Comparison of ENCODE assay signal across 8 cellular contexts in genomic region chr1:34985063-34985770, GRCh38. TPM values are rescaled to one million over a fixed set of nuclear protein-coding genes. Genes with fewer than 3 reads are reported as not detected.
A peak's percentile ranks its signal among the peaks of the same experiment; 100 is the strongest.
DNase-seq lines count a peak whose midpoint lies in the region; ATAC-seq lines count a peak whose summit lies in the region.

TMEM35B (minus strand) TSS chr1:34985347; CDS start chr1:34985305, 42 bp downstream.

- H3K4me1 Mint-ChIP-seq in activated CD8-positive, alpha-beta T cell treated with anti-CD3 and anti-CD28 coated beads, Interleukin-2, amount 10 ng/mL, durations not matched to agents 7 days and 5 days (ENCODE audit: low read depth), result peaks cover 31% of the 10 kb centered on the region

- CTCF ChIA-PET in activated CD8-positive, alpha-beta T cell treated with anti-CD3 and anti-CD28 coated beads, Interleukin-2, amount 10 ng/mL, durations not matched to agents 7 days and 5 days (lab: Charles Lee), result interaction anchor here (0.7 to 3.4 kb wide), 7 partner anchors 45 to 132 kb away, joined by 3 to 14 read pairs (median 3); partner anchors contain the start of gene DLGAP3

- H3K27ac Mint-ChIP-seq in activated CD8-positive, alpha-beta T cell treated with anti-CD3 and anti-CD28 coated beads, Interleukin-2, amount 10 ng/mL, durations not matched to agents 7 days and 5 days, result peak within 1 kb of the TSS; percentile 96

- H3K4me3 Mint-ChIP-seq in activated CD8-positive, alpha-beta T cell treated with anti-CD3 and anti-CD28 coated beads, Interleukin-2, amount 10 ng/mL, durations not matched to agents 7 days and 5 days, result peak within 1 kb of the TSS; percentile 98

- H3K9me3 Mint-ChIP-seq in activated CD8-positive, alpha-beta T cell treated with anti-CD3 and anti-CD28 coated beads, Interleukin-2, amount 10 ng/mL, durations not matched to agents 7 days and 5 days (ENCODE audit: insufficient read depth), result no peaks in the 10 kb centered on the region

- H3K36me3 Mint-ChIP-seq in activated CD8-positive, alpha-beta T cell treated with anti-CD3 and anti-CD28 coated beads, Interleukin-2, amount 10 ng/mL, durations not matched to agents 7 days and 5 days (ENCODE audit: low read depth), result peaks cover 30% of the 10 kb centered on the region

- POLR2A ChIA-PET in activated CD8-positive, alpha-beta T cell treated with anti-CD3 and anti-CD28 coated beads, Interleukin-2, amount 10 ng/mL, durations not matched to agents 7 days and 5 days (lab: Charles Lee), result interaction anchor here (0.5 to 3.2 kb wide), 11 partner anchors 12 to 946 kb away, joined by 3 to 23 read pairs (median 3); partner anchors contain the start of genes AGO3, SMIM12, ZMYM1 and ZMYM6

- peak; percentile 63 for ATAC-seq in HG02884 (IDR thresholded peaks at IDR 0.05; ENCODE audit: unreplicated experiment)
- peak; percentile 98 for ATAC-seq in activated CD8-positive, alpha-beta T cell treated with anti-CD3 and anti-CD28 coated beads, Interleukin-2, amount 10 ng/mL, durations not matched to agents 7 days and 5 days

- H3K27me3 Mint-ChIP-seq in activated CD8-positive, alpha-beta T cell treated with anti-CD3 and anti-CD28 coated beads, Interleukin-2, amount 10 ng/mL, durations not matched to agents 7 days and 5 days (ENCODE audit: low read depth), result no peaks in the 10 kb centered on the region

- DNase-seq in NCI-H82 (lab: John Stamatoyannopoulos, UW) (peak; percentile 70), NCI-H82 treated with DMSO at 0.1 percent for 48 hours (lab: John Stamatoyannopoulos, UW; ENCODE audit: unreplicated experiment) (no peak), NCI-H2227 treated with DMSO at 0.1 percent for 48 hours (lab: John Stamatoyannopoulos, UW) (peak; percentile 51), lung microvascular endothelial cell (ENCODE audit: low read depth in 2 of 2) (peak; percentile 69)
- DNase-seq in activated CD8-positive, alpha-beta T cell treated with anti-CD3 and anti-CD28 coated beads, Interleukin-2, amount 10 ng/mL, durations not matched to agents 7 days and 5 days, result peak; percentile 86
- peak; percentile 68 for DNase-seq in effector CD4-positive, alpha-beta T cell
- DNase-seq in stimulated activated CD4-positive, alpha-beta T cell treated with anti-CD3 and anti-CD28 coated beads, TNF-alpha, amount 100 ng/mL, for 4 hours (ENCODE audit: low read depth in 3 of 3), result peak; percentile 58 to 69 (median 64)

RNA-seq across cellular contexts. Expression of gene TMEM35B, which starts in this region (rescaled TPM):
- total RNA-seq in activated CD8-positive, alpha-beta T cell treated with anti-CD3 and anti-CD28 coated beads, Interleukin-2, amount 10 ng/mL, durations not matched to agents 7 days and 5 days, result 10 to 100 TPM; 24.8 to 26.7 TPM
- 24.0 and 41.7 TPM in 2 replicates for total RNA-seq in lung microvascular endothelial cell
